8 cellular contexts compared by ENCODE assay signal in genomic region chr17:30831663-30832437, GRCh38.
DNase-seq lines count a peak whose midpoint lies in the region.

A gene with protein sequence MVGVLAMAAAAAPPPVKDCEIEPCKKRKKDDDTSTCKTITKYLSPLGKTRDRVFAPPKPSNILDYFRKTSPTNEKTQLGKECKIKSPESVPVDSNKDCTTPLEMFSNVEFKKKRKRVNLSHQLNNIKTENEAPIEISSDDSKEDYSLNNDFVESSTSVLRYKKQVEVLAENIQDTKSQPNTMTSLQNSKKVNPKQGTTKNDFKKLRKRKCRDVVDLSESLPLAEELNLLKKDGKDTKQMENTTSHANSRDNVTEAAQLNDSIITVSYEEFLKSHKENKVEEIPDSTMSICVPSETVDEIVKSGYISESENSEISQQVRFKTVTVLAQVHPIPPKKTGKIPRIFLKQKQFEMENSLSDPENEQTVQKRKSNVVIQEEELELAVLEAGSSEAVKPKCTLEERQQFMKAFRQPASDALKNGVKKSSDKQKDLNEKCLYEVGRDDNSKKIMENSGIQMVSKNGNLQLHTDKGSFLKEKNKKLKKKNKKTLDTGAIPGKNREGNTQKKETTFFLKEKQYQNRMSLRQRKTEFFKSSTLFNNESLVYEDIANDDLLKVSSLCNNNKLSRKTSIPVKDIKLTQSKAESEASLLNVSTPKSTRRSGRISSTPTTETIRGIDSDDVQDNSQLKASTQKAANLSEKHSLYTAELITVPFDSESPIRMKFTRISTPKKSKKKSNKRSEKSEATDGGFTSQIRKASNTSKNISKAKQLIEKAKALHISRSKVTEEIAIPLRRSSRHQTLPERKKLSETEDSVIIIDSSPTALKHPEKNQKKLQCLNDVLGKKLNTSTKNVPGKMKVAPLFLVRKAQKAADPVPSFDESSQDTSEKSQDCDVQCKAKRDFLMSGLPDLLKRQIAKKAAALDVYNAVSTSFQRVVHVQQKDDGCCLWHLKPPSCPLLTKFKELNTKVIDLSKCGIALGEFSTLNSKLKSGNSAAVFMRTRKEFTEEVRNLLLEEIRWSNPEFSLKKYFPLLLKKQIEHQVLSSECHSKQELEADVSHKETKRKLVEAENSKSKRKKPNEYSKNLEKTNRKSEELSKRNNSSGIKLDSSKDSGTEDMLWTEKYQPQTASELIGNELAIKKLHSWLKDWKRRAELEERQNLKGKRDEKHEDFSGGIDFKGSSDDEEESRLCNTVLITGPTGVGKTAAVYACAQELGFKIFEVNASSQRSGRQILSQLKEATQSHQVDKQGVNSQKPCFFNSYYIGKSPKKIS (N-terminal part only) (plus strand): TSS chr17:30831966. CDS start chr17:30832348, 382 bp downstream.

- no peaks in the 10 kb centered on the region for H3K27me3 ChIP-seq in HAP-1 (ENCODE audit: low read depth)

- peak within 1 kb of the TSS; percentile 99 for H3K9ac ChIP-seq in SK-N-MC (ENCODE audit: insufficient read length)

- H3K4me1 ChIP-seq in HAP-1, result peaks cover 13% of the 10 kb centered on the region

- H3K27ac ChIP-seq in SK-N-MC, result peak within 1 kb of the TSS; percentile 83
- H3K27ac ChIP-seq in substantia nigra (ENCODE audit: low read depth, low read length, poor library complexity, severe bottlenecking), result peak within 1 kb of the TSS; percentile 49

- H3K4me3 ChIP-seq in HAP-1 (peak within 1 kb of the TSS; percentile 93), SK-N-MC (peak within 1 kb of the TSS; percentile 95)

- H3K9me3 ChIP-seq in HAP-1 (no peaks in the 10 kb centered on the region), SK-N-MC (ENCODE audit: low read depth, low read length) (no peaks in the 10 kb centered on the region)

- H3K36me3 ChIP-seq in HAP-1 (replicated peaks), result peaks cover 9% of the 10 kb centered on the region
- H3K36me3 ChIP-seq in SK-N-MC (ENCODE audit: insufficient read depth, low read length), result peaks cover 25% of the 10 kb centered on the region

- in situ Hi-C loops in HAP-1 (cut with MboI; ENCODE audit: low sequenced_read_pairs), result no loop called here

- DNase-seq in DMS114 treated with DMSO at 0.1 percent for 48 hours (lab: John Stamatoyannopoulos, UW; ENCODE audit: unreplicated experiment), result peak; percentile 84
- peak; percentile 88 to 94 for DNase-seq in HAP-1 (ENCODE audit: low spot score in 2 of 2)
- DNase-seq in NCI-H1092 (lab: John Stamatoyannopoulos, UW), result peak; percentile 92
- peak; percentile 71 for DNase-seq in SK-N-MC (ENCODE audit: low read depth, low spot score)
- DNase-seq in activated naive CD4-positive, alpha-beta T cell treated with Interleukin-2 at 50 U/mL for 16 hours, result peak; percentile 91
- DNase-seq in globus pallidus (ENCODE audit: low spot score), result peak; percentile 85
- peak; percentile 55 for DNase-seq in non-pigmented ciliary epithelial cell (ENCODE audit: low read depth)
- DNase-seq in substantia nigra (lab: John Stamatoyannopoulos, UW), result peak; percentile 19 to 92 (median 82)

Comparison
In these comparisons a context has a peak if more than half of its experiments do, and no peak if none do; other contexts are left out.
1. Peak in every context shown above with its lines: DNase-seq, H3K4me3 ChIP-seq and H3K27ac ChIP-seq.